ENCODE assay signal across 28 cellular contexts in genomic region chr11:64667154-64667745, GRCh38. TPM values are rescaled to one million over a fixed set of nuclear protein-coding genes. Genes with fewer than 3 reads are reported as not detected.
"Had no signal": no experiment of that assay in that cellular context is flagged by ENCODE, and none has a peak within 500 bp of the region (broad histone marks: within the 10 kb centered on the region; RNA-seq: fewer than 3 reads in every experiment).

No MANE protein-coding gene starts in this region.

- ATAC-seq: gastrocnemius medialis; left lobe of liver; naive thymus-derived CD8-positive, alpha-beta T cell; pancreas; sciatic nerve; stimulated activated naive CD8-positive, alpha-beta T cell treated with anti-CD3 and anti-CD28 coated beads, Interleukin-15, amount 100 ng/mL, for 72 hours; upper lobe of right lung had no signal

- H3K27ac ChIP-seq: colonic mucosa, esophagus squamous epithelium, gastrocnemius medialis, neutrophil, pancreas, suprapubic skin, transverse colon, upper lobe of right lung, uterus had no signal

- H3K4me1 ChIP-seq: colonic mucosa, esophagus squamous epithelium, gastrocnemius medialis, pancreas, suprapubic skin, upper lobe of right lung, uterus had no signal

- FAIRE-seq: kidney, pancreas had no signal

- H3K27me3 ChIP-seq: colonic mucosa, gastrocnemius medialis, neutrophil, pancreas, transverse colon, uterus had no signal

- H3K4me2 ChIP-seq: smooth muscle cell had no signal

- H3K4me3 ChIP-seq: colonic mucosa, esophagus squamous epithelium, gastrocnemius medialis, pancreas, smooth muscle cell, suprapubic skin, transverse colon, upper lobe of right lung, uterus had no signal

- DNase-seq: colonic mucosa; effector CD8-positive, alpha-beta T cell; erythroblast; esophagus squamous epithelium; gastrocnemius medialis; head of caudate nucleus; kidney; mammary epithelial cell; mesendoderm; midbrain; naive thymus-derived CD8-positive, alpha-beta T cell; nephron progenitor cell; pancreas; stimulated activated CD4-positive, alpha-beta T cell treated with anti-CD3 and anti-CD28 coated beads, Interleukin-12 subunit alpha, Interleukin-12 subunit beta, amount 100 ng/mL, for 4 hours; stimulated activated CD4-positive, alpha-beta T cell treated with anti-CD3 and anti-CD28 coated beads, Interleukin-1b, Interleukin-23, amount 100 ng/mL, for 48 hours; stimulated activated CD4-positive, alpha-beta T cell treated with anti-CD3 and anti-CD28 coated beads, Interleukin-4, amount 100 ng/mL, for 1 hour; stimulated activated CD8-positive, alpha-beta memory T cell treated with anti-CD3 and anti-CD28 coated beads, Interleukin-4, amount 100 ng/mL, for 48 hours; stimulated activated naive CD4-positive, alpha-beta T cell; stimulated activated naive CD8-positive, alpha-beta T cell treated with anti-CD3 and anti-CD28 coated beads, Interleukin-15, amount 100 ng/mL, for 72 hours; transverse colon; upper lobe of right lung; uterus had no signal

- H3K36me3 ChIP-seq: colonic mucosa, esophagus squamous epithelium, gastrocnemius medialis, neutrophil, pancreas, suprapubic skin, transverse colon, upper lobe of right lung, uterus had no signal

- H3K9me3 ChIP-seq: colonic mucosa, esophagus squamous epithelium, gastrocnemius medialis, neutrophil, pancreas, suprapubic skin, transverse colon, upper lobe of right lung, uterus had no signal

RNA-seq across cellular contexts. Expression of gene NRXN2, which starts 55.7 kb away (rescaled TPM):
- total RNA-seq: glomerular endothelial cell had no signal
- polyA plus RNA-seq: naive thymus-derived CD8-positive, alpha-beta T cell had no signal
